In the genomic region with DNA sequence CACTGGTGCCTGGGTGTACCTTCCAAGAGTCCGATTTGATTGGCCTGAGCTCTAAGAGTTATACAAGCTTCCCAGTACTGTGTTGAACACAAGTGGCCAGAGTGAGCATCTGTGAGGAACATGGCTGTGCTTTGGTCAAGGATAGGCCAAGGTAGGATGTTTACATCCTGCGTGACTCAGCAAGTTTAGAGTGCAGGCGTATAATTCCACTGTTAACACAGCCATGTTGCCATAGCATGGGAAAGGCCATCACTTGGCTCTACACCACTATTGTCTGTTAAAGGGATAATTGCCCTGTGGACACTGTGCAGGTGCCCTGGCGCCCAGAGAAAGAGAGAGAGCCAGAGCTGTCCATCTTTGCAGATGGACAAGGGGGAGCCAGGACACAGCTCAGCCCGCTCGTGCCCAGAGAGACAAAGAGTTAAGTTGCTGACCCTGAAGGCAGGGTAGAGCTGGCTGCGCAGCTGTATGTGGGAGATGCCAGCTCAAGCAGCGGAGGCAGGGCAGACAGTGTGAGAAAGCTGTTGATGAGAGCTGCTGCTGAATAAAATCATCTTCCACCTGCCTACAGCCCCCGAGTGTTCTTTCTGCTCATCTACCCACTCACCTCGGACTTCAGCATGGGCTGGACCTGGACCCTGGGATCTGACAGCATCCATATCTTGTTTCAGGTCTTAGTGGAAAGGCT, we compare ENCODE assay signal across 1 cellular context.
TF ChIP-seq lines count a peak whose summit lies in the region.

No MANE protein-coding gene starts in this region.

TF ChIP-seq in HepG2, 621 proteins besides CTCF, POLR2A, EP300 and RAD21 (continued from another document):
- TF ChIP-seq E2F1 (CRISPR knock-in tag; IDR thresholded peaks at IDR 0.05) (no peak), MAFF (IDR thresholded peaks at IDR 0.05; ENCODE audit: low read depth, low read length) (peak; percentile 55), KMT2A (CRISPR knock-in tag; IDR thresholded peaks at IDR 0.05) (no peak)
